In the genomic region with DNA sequence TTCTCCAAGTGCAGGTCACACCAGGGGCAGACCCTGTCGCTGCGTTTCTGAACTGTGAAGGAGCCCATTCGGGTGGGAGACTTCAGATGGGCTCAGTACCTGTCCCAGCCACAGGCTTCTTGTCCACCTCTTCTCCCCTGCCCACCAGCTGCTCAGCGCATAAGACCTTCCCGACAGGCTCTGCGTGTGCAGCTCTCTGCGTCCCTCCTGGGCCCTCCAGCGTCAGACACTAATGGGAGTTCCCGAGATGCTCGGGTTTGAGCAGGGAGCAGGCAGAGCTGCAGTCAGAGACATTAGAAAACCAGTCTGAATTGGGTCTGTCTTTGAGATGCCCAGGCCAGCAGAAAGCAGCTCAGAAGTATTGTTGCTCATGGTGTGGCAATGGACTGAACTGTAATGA, we compare ENCODE assay signal across 29 cellular contexts. TPM values are rescaled to one million over a fixed set of nuclear protein-coding genes. Genes with fewer than 3 reads are reported as not detected.
A peak's percentile ranks its signal among the peaks of the same experiment; 100 is the strongest.
DNase-seq lines count a peak whose midpoint lies in the region; ATAC-seq, FAIRE-seq and TF ChIP-seq lines count a peak whose summit lies in the region.
"Had no signal": no experiment of that assay in that cellular context is flagged by ENCODE, and none has a peak within 500 bp of the region (broad histone marks: within the 10 kb centered on the region; RNA-seq: fewer than 3 reads in every experiment).

No MANE protein-coding gene starts in this region.

- H3K27me3 Mint-ChIP-seq in osteocyte (ENCODE audit: unreplicated experiment) (no peaks in the 10 kb centered on the region), type B pancreatic cell (no peaks in the 10 kb centered on the region), T-cell (no peaks in the 10 kb centered on the region)

- H3K4me1 ChIP-seq in colonic mucosa: no peaks in the 10 kb centered on the region

- H3K4me1 Mint-ChIP-seq in osteocyte (ENCODE audit: unreplicated experiment): peaks cover 62% of the 10 kb centered on the region
- H3K4me1 Mint-ChIP-seq in type B pancreatic cell (ENCODE audit: unreplicated experiment): peaks cover 28% of the 10 kb centered on the region
- no peaks in the 10 kb centered on the region for H3K4me1 Mint-ChIP-seq in T-cell

- no peaks in the 10 kb centered on the region for H3K27me3 ChIP-seq in colonic mucosa
- H3K27me3 ChIP-seq: BLaER1, brain microvascular endothelial cell, MG63, right atrium auricular region, thyroid gland had no signal

- H3K36me3 Mint-ChIP-seq in osteocyte (ENCODE audit: unreplicated experiment): peaks cover 29% of the 10 kb centered on the region
- H3K36me3 Mint-ChIP-seq in type B pancreatic cell: peaks cover 8% of the 10 kb centered on the region
- H3K36me3 Mint-ChIP-seq in T-cell: peaks cover 50% of the 10 kb centered on the region
- H3K36me3 Mint-ChIP-seq: activated naive CD8-positive, alpha-beta T cell treated with anti-CD3 and anti-CD28 coated beads, Interleukin-2, amount 10 ng/mL, durations not matched to agents 7 days and 5 days had no signal

- intact Hi-C loops in colonic mucosa (cut with DNase I): no loop called here

- POLR2A ChIA-PET in T-cell (lab: Charles Lee): no interaction called here

- H3K4me3 Mint-ChIP-seq in osteocyte (ENCODE audit: unreplicated experiment) (no peak overlapping the region), type B pancreatic cell (no peak overlapping the region), T-cell (no peak overlapping the region)
- H3K4me3 Mint-ChIP-seq: activated naive CD8-positive, alpha-beta T cell treated with anti-CD3 and anti-CD28 coated beads, Interleukin-2, amount 10 ng/mL, durations not matched to agents 7 days and 5 days had no signal

- H3K27ac ChIP-seq in colonic mucosa: no peak overlapping the region
- H3K27ac ChIP-seq: 22Rv1, BLaER1, brain microvascular endothelial cell, thyroid gland had no signal

- H3K36me3 ChIP-seq in colonic mucosa: peaks cover 5% of the 10 kb centered on the region
- H3K36me3 ChIP-seq: brain microvascular endothelial cell had no signal

- H3K9me3 ChIP-seq in colonic mucosa: no peaks in the 10 kb centered on the region
- H3K9me3 ChIP-seq: BLaER1, MG63, right atrium auricular region, thyroid gland had no signal

- no peak for TF ChIP-seq POLR2A in H54 (IDR thresholded peaks at IDR 0.05; ENCODE audit: low read depth, low read length)

- CTCF ChIA-PET in T-cell (lab: Charles Lee): interaction anchor here in 1 of 2 donors (1.0 kb wide), 1 partner anchor 150 kb away, joined by 3 read pairs; no protein-coding TSS in a partner anchor

- no peak for FAIRE-seq in H54 (lab: Jason Lieb, UNC)
- FAIRE-seq: endometrium, islet of Langerhans had no signal

- no peak for ATAC-seq in T-cell (replicated peaks in 1 of 4)

- TF ChIP-seq CTCF in colonic mucosa (IDR thresholded peaks at IDR 0.05): no peak
- no peak for TF ChIP-seq CTCF in osteocyte (IDR thresholded peaks at IDR 0.05)
- no peak for TF ChIP-seq CTCF in type B pancreatic cell (conservative IDR thresholded peaks at IDR 0.05)

- peak; percentile 7 for DNase-seq in activated CD4-positive, alpha-beta T cell treated with anti-CD3 and anti-CD28 coated beads for 1 hour
- no peak for DNase-seq in activated CD4-positive, alpha-beta T cell treated with anti-CD3 and anti-CD28 coated beads, Interleukin-2, amount 50 U/mL, for 1 hour
- DNase-seq in colonic mucosa (peak; percentile 14), osteocyte (ENCODE audit: extremely low spot score, unreplicated experiment) (peak; percentile 59), type B pancreatic cell (ENCODE audit: extremely low spot score, unreplicated experiment) (peak; percentile 60), T-cell (no peak), NCI-H526 treated with DMSO at 0.1 percent for 48 hours (lab: John Stamatoyannopoulos, UW) (no peak), H54 (ENCODE audit: insufficient read length, low spot score) (no peak)
- DNase-seq: activated CD4-positive, CD25-positive, alpha-beta regulatory T cell treated with anti-CD3 and anti-CD28 coated beads, Interleukin-2, amount 50 U/mL, for 72 hours; activated naive CD8-positive, alpha-beta T cell treated with anti-CD3 and anti-CD28 coated beads, Interleukin-2, amount 10 ng/mL, durations not matched to agents 7 days and 5 days; brain microvascular endothelial cell; Calu3; cortex of kidney; hippocampal formation; MG63; NCI-H1694 treated with DMSO at 0.1 percent for 48 hours; NCI-H748 treated with DMSO at 0.1 percent for 48 hours; nucleus accumbens; Right ventricle myocardium superior; SW 1271; thyroid gland had no signal

- H3K9me3 Mint-ChIP-seq in osteocyte (ENCODE audit: unreplicated experiment): no peaks in the 10 kb centered on the region
- no peaks in the 10 kb centered on the region for H3K9me3 Mint-ChIP-seq in type B pancreatic cell
- no peaks in the 10 kb centered on the region for H3K9me3 Mint-ChIP-seq in T-cell
- H3K9me3 Mint-ChIP-seq: activated naive CD8-positive, alpha-beta T cell treated with anti-CD3 and anti-CD28 coated beads, Interleukin-2, amount 10 ng/mL, durations not matched to agents 7 days and 5 days; activated T-helper 2 cell treated with anti-CD3 and anti-CD28 coated beads, Interferon-gamma antibody, Interleukin-2, Interleukin-4, amounts not matched to agents 10 μg/mL and 5 μg/mL and 100 μg/mL, durations not matched to agents 14 hours and 24 hours and 36 hours had no signal

- no peak overlapping the region for H3K4me3 ChIP-seq in colonic mucosa
- H3K4me3 ChIP-seq: BLaER1, lung, MG63, right atrium auricular region, thyroid gland had no signal

- no peak overlapping the region for H3K9ac ChIP-seq in colonic mucosa (ENCODE audit: low read depth in 2 of 2, low read length in 2 of 2)
- H3K9ac ChIP-seq: BLaER1 had no signal

- H3K27ac Mint-ChIP-seq in osteocyte (ENCODE audit: unreplicated experiment) (no peak overlapping the region), type B pancreatic cell (peak overlapping the region; percentile 33), T-cell (no peak overlapping the region)
- H3K27ac Mint-ChIP-seq: activated naive CD8-positive, alpha-beta T cell treated with anti-CD3 and anti-CD28 coated beads, Interleukin-2, amount 10 ng/mL, durations not matched to agents 7 days and 5 days; activated T-helper 2 cell treated with anti-CD3 and anti-CD28 coated beads, Interferon-gamma antibody, Interleukin-2, Interleukin-4, amounts not matched to agents 10 μg/mL and 5 μg/mL and 100 μg/mL, durations not matched to agents 14 hours and 24 hours and 36 hours had no signal

RNA-seq across cellular contexts. Expression of gene TCP11, which starts 50.4 kb away (rescaled TPM):
- total RNA-seq in colonic mucosa (not detected), osteocyte (0.43 TPM in 1 of 2 replicates, not detected in the other), type B pancreatic cell (ENCODE audit: low replicate concordance) (not detected in 2 replicates), T-cell (not detected)
- total RNA-seq: activated naive CD8-positive, alpha-beta T cell treated with anti-CD3 and anti-CD28 coated beads, Interleukin-2, amount 10 ng/mL, durations not matched to agents 7 days and 5 days; activated T-helper 2 cell treated with anti-CD3 and anti-CD28 coated beads, Interferon-gamma antibody, Interleukin-2, Interleukin-4, amounts not matched to agents 10 μg/mL and 5 μg/mL and 100 μg/mL, durations not matched to agents 14 hours and 24 hours and 36 hours; Calu3; myocyte; right atrium auricular region; Right ventricle myocardium superior had no signal

Comparison
In these comparisons a context has a peak if more than half of its experiments do, and no peak if none do; other contexts are left out.
1. DNase-seq: peak in activated CD4-positive, alpha-beta T cell treated with anti-CD3 and anti-CD28 coated beads for 1 hour (single experiment), colonic mucosa (single experiment), osteocyte (single experiment) and type B pancreatic cell (single experiment); none in activated CD4-positive, alpha-beta T cell treated with anti-CD3 and anti-CD28 coated beads, Interleukin-2, amount 50 U/mL, for 1 hour (single experiment), T-cell (0 of 34), NCI-H526 treated with DMSO at 0.1 percent for 48 hours (single experiment) and H54 (single experiment).